Comparison of ENCODE assay signal across 1 cellular context in genomic region chr5:71782771-71783770, GRCh38.
TF ChIP-seq lines count a peak whose summit lies in the region.

No MANE protein-coding gene starts in this region.

TF ChIP-seq in HEK293, 187 proteins besides CTCF, POLR2A, EP300 and RAD21 (continued from another document):
- TF ChIP-seq ZNF518A (tag by site-specific recombination; conservative IDR thresholded peaks at IDR 0.05; ENCODE audit: low read depth): no peak
- no peak for TF ChIP-seq ZNF624 (tag by site-specific recombination; IDR thresholded peaks at IDR 0.05)
- TF ChIP-seq ZSCAN18 (tag by site-specific recombination; IDR thresholded peaks at IDR 0.05): no peak
- TF ChIP-seq ZFP69B (tag by site-specific recombination; IDR thresholded peaks at IDR 0.05): no peak
- no peak for TF ChIP-seq ZNF391 (tag by site-specific recombination; IDR thresholded peaks at IDR 0.05; ENCODE audit: borderline replicate concordance, low read depth)
- no peak for TF ChIP-seq ZNF366 (tag by site-specific recombination; conservative IDR thresholded peaks at IDR 0.05)
- no peak for TF ChIP-seq KLF1 (tag by site-specific recombination; IDR thresholded peaks at IDR 0.05)
- no peak for TF ChIP-seq ZNF112 (tag by site-specific recombination; IDR thresholded peaks at IDR 0.05)
- peak; percentile 54; the same call in 1 of the 2 replicates for TF ChIP-seq ZNF660 (tag by site-specific recombination; IDR thresholded peaks at IDR 0.05)
- TF ChIP-seq ZNF433 (tag by site-specific recombination; IDR thresholded peaks at IDR 0.05; ENCODE audit: low read depth): no peak
- peak; percentile 74; the same call in 1 of the 2 replicates for TF ChIP-seq KLF8 (tag by site-specific recombination; IDR thresholded peaks at IDR 0.05)
- no peak for TF ChIP-seq ZFP3 (tag by site-specific recombination; IDR thresholded peaks at IDR 0.05; ENCODE audit: low read depth)
- no peak for TF ChIP-seq ZSCAN5A (tag by site-specific recombination; IDR thresholded peaks at IDR 0.05)
- TF ChIP-seq ZNF707 (tag by site-specific recombination; IDR thresholded peaks at IDR 0.05): no peak
- TF ChIP-seq REST (tag by site-specific recombination; IDR thresholded peaks at IDR 0.05): no peak
- TF ChIP-seq ZBTB49 (tag by site-specific recombination; IDR thresholded peaks at IDR 0.05; ENCODE audit: low read depth): no peak
- TF ChIP-seq ZNF639 (tag by site-specific recombination; IDR thresholded peaks at IDR 0.05): no peak
- TF ChIP-seq ZNF560 (tag by site-specific recombination; IDR thresholded peaks at IDR 0.05; ENCODE audit: borderline replicate concordance): no peak
- no peak for TF ChIP-seq ZNF571 (tag by site-specific recombination; IDR thresholded peaks at IDR 0.05)
- no peak for TF ChIP-seq ZNF184 (tag by site-specific recombination; IDR thresholded peaks at IDR 0.05)
- TF ChIP-seq ZNF16 (tag by site-specific recombination; IDR thresholded peaks at IDR 0.05; ENCODE audit: low read depth): no peak
- TF ChIP-seq ZNF2 (tag by site-specific recombination; IDR thresholded peaks at IDR 0.05): 0 out of 2 replicates have a peak, but pooled peaks have one; percentile 42
- no peak for TF ChIP-seq ZNF692 (tag by site-specific recombination; IDR thresholded peaks at IDR 0.05)
- no peak for TF ChIP-seq ZSCAN4 (tag by site-specific recombination; IDR thresholded peaks at IDR 0.05)
- no peak for TF ChIP-seq SP2 (tag by site-specific recombination; IDR thresholded peaks at IDR 0.05)
- TF ChIP-seq ZSCAN30 (tag by site-specific recombination; IDR thresholded peaks at IDR 0.05): no peak
- TF ChIP-seq ZNF747 (tag by site-specific recombination; IDR thresholded peaks at IDR 0.05): no peak
